8 cellular contexts compared by ENCODE assay signal in the genomic region with DNA sequence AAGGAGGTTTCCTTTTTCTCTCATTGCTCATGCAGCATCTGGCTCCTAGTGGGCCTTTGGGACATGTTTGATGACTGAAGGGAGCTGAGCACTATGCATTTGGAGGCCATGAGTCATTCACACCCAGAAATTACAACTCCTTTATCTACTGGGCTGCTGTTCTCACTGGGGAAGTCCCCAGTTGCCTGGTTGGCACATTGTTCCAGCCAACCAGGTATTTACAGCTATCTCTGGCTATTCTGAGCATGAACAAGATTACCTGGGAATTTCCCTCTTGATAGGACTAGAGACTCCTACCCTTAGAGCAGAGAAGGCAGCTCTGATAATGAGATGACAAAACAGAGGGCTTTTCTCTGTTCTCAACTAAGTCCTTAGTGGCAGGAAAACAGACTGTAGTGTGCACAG.
DNase-seq lines count a peak whose midpoint lies in the region; ATAC-seq and TF ChIP-seq lines count a peak whose summit lies in the region.

No MANE protein-coding gene starts in this region.

- no peak overlapping the region for H3K4me3 ChIP-seq in CD8-positive, alpha-beta T cell (ENCODE audit: low read depth, low read length)
- H3K4me3 ChIP-seq in left lung (no peak overlapping the region), aorta (ENCODE audit: low read length in 2 of 2) (no peak overlapping the region)

- no peaks in the 10 kb centered on the region for H3K9me3 ChIP-seq in CD8-positive, alpha-beta T cell (ENCODE audit: low read length)
- H3K9me3 ChIP-seq in left lung: peaks cover 0 to 12% of the 10 kb centered on the region in 2 donors
- no peaks in the 10 kb centered on the region for H3K9me3 ChIP-seq in aorta (ENCODE audit: control insufficient read depth, low read length)

- H3K9me3 Mint-ChIP-seq in CD8-positive, alpha-beta T cell: peaks cover 7% of the 10 kb centered on the region

- peaks cover 2% of the 10 kb centered on the region for H3K4me1 Mint-ChIP-seq in CD8-positive, alpha-beta T cell (ENCODE audit: low read depth)

- H3K27me3 Mint-ChIP-seq in CD8-positive, alpha-beta T cell (ENCODE audit: low read depth): no peaks in the 10 kb centered on the region

- no peak for TF ChIP-seq CTCF in CD8-positive, alpha-beta T cell (IDR thresholded peaks at IDR 0.05)
- no peak for TF ChIP-seq CTCF in left lung (IDR thresholded peaks at IDR 0.05)

- no peak for DNase-seq in CD8-positive, alpha-beta T cell
- DNase-seq in GM19240 (ENCODE audit: insufficient read length, low spot score): peak; percentile 29
- peak; percentile 5 for DNase-seq in activated T-cell treated with anti-CD3 and anti-CD28 coated beads for 4 hours
- no peak for DNase-seq in left lung
- no peak for DNase-seq in aorta
- DNase-seq in NCI-H1417 treated with DMSO at 0.1 percent for 48 hours (lab: John Stamatoyannopoulos, UW): no peak
- DNase-seq in midbrain (lab: John Stamatoyannopoulos, UW): no peak

- no peak overlapping the region for H3K27ac ChIP-seq in CD8-positive, alpha-beta T cell (ENCODE audit: low read depth, low read length)
- H3K27ac ChIP-seq in left lung: no peak overlapping the region
- no peak overlapping the region for H3K27ac ChIP-seq in aorta (ENCODE audit: low read depth in 1 of 2, low read length in 2 of 2)

- no peaks in the 10 kb centered on the region for H3K36me3 ChIP-seq in CD8-positive, alpha-beta T cell (ENCODE audit: insufficient read depth, low read length)
- H3K36me3 ChIP-seq in left lung (no peaks in the 10 kb centered on the region), aorta (ENCODE audit: control insufficient read depth in 1 of 2, insufficient read depth in 2 of 2, low read length in 1 of 2) (peaks cover 0 to 3% of the 10 kb centered on the region in 2 donors)

- no peak overlapping the region for H3K4me3 Mint-ChIP-seq in CD8-positive, alpha-beta T cell

- no peaks in the 10 kb centered on the region for H3K4me1 ChIP-seq in CD8-positive, alpha-beta T cell (ENCODE audit: insufficient read depth, low read length)
- H3K4me1 ChIP-seq in left lung (no peaks in the 10 kb centered on the region), aorta (ENCODE audit: control insufficient read depth in 1 of 2, insufficient read depth in 2 of 2, low read length in 2 of 2) (peaks cover 2 to 8% of the 10 kb centered on the region in 2 donors)

- ATAC-seq in CD8-positive, alpha-beta T cell: peak; percentile 61
- ATAC-seq in HG03354 (IDR thresholded peaks at IDR 0.05; ENCODE audit: poor library complexity, severe bottlenecking, unreplicated experiment) (peak; percentile 81), left lung (peak; percentile 54), aorta (ENCODE audit: low FRiP score) (peak; percentile 33)

- CTCF ChIA-PET in CD8-positive, alpha-beta T cell (lab: Charles Lee): no interaction called here

- intact Hi-C loops in CD8-positive, alpha-beta T cell (cut with DNase I, micrococcal nuclease): no loop called here
- intact Hi-C loops in left lung (cut with DNase I) (no loop called here), aorta (cut with DNase I) (loop anchor here in 1 of 2 donors (10.0 kb wide), 1 partner anchor 978 kb away; no protein-coding TSS in a partner anchor)

- POLR2A ChIA-PET in CD8-positive, alpha-beta T cell (lab: Charles Lee): interaction anchor here (0.6 kb wide), 1 partner anchor 59 kb away, joined by 3 read pairs; no protein-coding TSS in a partner anchor

- no peaks in the 10 kb centered on the region for H3K36me3 Mint-ChIP-seq in CD8-positive, alpha-beta T cell

- no peak overlapping the region for H3K27ac Mint-ChIP-seq in CD8-positive, alpha-beta T cell

- no peaks in the 10 kb centered on the region for H3K27me3 ChIP-seq in CD8-positive, alpha-beta T cell (ENCODE audit: insufficient read depth, low read length)
- H3K27me3 ChIP-seq in left lung: no peaks in the 10 kb centered on the region
- no peaks in the 10 kb centered on the region for H3K27me3 ChIP-seq in aorta (ENCODE audit: control insufficient read depth in 1 of 2, insufficient read depth in 2 of 2, low read length in 1 of 2)

Comparison
In these comparisons a context has a peak if more than half of its experiments do, and no peak if none do; other contexts are left out.
1. DNase-seq: peak in GM19240 (single experiment) and activated T-cell treated with anti-CD3 and anti-CD28 coated beads for 4 hours (single experiment); none in CD8-positive, alpha-beta T cell (0 of 7), left lung (0 of 2), aorta (0 of 2), NCI-H1417 treated with DMSO at 0.1 percent for 48 hours (single experiment) and midbrain (single experiment).
2. Peak in every context shown above with its lines, with median percentiles within 50 percentile points of each other: ATAC-seq.